ENCODE assay signal across 21 cellular contexts in the genomic region with DNA sequence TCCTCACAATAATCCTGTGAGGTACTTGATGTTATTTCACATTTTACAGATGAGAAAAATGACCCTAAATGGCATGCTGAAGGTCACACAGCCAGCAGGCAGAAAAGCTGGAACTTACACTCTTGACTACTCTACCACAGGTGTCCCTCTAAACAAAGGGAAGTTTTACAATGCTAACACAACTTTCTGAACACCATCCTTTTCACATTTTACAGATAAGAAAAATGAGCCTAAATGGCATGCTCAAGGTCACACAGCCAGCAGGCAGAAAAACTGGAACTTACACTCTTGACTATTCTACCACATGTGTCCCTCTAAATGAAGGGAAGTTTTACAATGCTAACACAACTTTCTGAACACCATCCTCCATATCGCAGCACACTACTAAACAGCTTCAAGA. TPM values are rescaled to one million over a fixed set of nuclear protein-coding genes. Genes with fewer than 3 reads are reported as not detected.
DNase-seq lines count a peak whose midpoint lies in the region; ATAC-seq and TF ChIP-seq lines count a peak whose summit lies in the region.
"Had no signal": no experiment of that assay in that cellular context is flagged by ENCODE, and none has a peak within 500 bp of the region (broad histone marks: within the 10 kb centered on the region; RNA-seq: fewer than 3 reads in every experiment).

No MANE protein-coding gene starts in this region.

- TF ChIP-seq CTCF in CD14-positive monocyte (IDR thresholded peaks at IDR 0.05) (no peak), GM23338 (conservative IDR thresholded peaks at IDR 0.05; ENCODE audit: low read depth in 2 of 2) (no peak), GM20000 (IDR thresholded peaks at IDR 0.05; ENCODE audit: extremely low read depth, missing control alignments) (no peak)

- DNase-seq in CD14-positive monocyte (ENCODE audit: low spot score), result no peak
- DNase-seq in GM23338 (ENCODE audit: low spot score), result no peak
- DNase-seq in stimulated activated naive B cell treated with anti-CD40 and anti-IgM and Interleukin-4, amounts not matched to agents 10 μg/mL and 1 μg/mL and 100 μg/mL, for 72 hours, result no peak
- no peak for DNase-seq in GM20000 (ENCODE audit: low spot score)
- DNase-seq: Calu3; CD8-positive, alpha-beta T cell; NCI-H1105; NCI-H2029 treated with DMSO at 0.1 percent for 48 hours; NCI-H2171; NCI-H345; NCI-H524; NCI-H774; NK-92 treated with Interleukin-12 subunit alpha and Interleukin-12 subunit beta, amount 100 ng/mL, for 24 hours had no signal

- no peaks in the 10 kb centered on the region for H3F3A ChIP-seq in GM23338 (replicated peaks; ENCODE audit: low read depth)

- no peaks in the 10 kb centered on the region for H3K9me2 ChIP-seq in GM23338 (ENCODE audit: insufficient read depth)

- peaks cover 0 to 2% (median 0%) of the 10 kb centered on the region in 3 donors for H3K27me3 Mint-ChIP-seq in CD14-positive monocyte (ENCODE audit: low read depth in 3 of 3)
- H3K27me3 Mint-ChIP-seq in GM23338 (ENCODE audit: insufficient read depth, low read depth, poor library complexity), result no peaks in the 10 kb centered on the region
- no peaks in the 10 kb centered on the region for H3K27me3 Mint-ChIP-seq in dendritic cell treated with granulocyte-macrophage colony-stimulating factor and Interleukin-4, amounts not matched to agents 40 ng/mL and 50 ng/mL, for 4 days
- no peaks in the 10 kb centered on the region for H3K27me3 Mint-ChIP-seq in stimulated activated naive B cell treated with anti-CD40 and anti-IgM and Interleukin-4, amounts not matched to agents 10 μg/mL and 1 μg/mL and 100 μg/mL, for 72 hours

- intact Hi-C loops in CD14-positive monocyte (cut with micrococcal nuclease), result loop anchor here in 1 of 2 donors (5.0 kb wide), 1 partner anchor 34 kb away; a partner anchor contains a TSS
- intact Hi-C loops in dendritic cell treated with granulocyte-macrophage colony-stimulating factor and Interleukin-4, amounts not matched to agents 40 ng/mL and 50 ng/mL, for 4 days (cut with micrococcal nuclease), result loop anchor here (5.0 kb wide), 1 partner anchor 34 kb away; a partner anchor contains a TSS

- H3K4me3 Mint-ChIP-seq in CD14-positive monocyte, result no peak overlapping the region
- no peak overlapping the region for H3K4me3 Mint-ChIP-seq in GM23338
- H3K4me3 Mint-ChIP-seq in dendritic cell treated with granulocyte-macrophage colony-stimulating factor and Interleukin-4, amounts not matched to agents 40 ng/mL and 50 ng/mL, for 4 days, result no peak overlapping the region
- no peak overlapping the region for H3K4me3 Mint-ChIP-seq in stimulated activated naive B cell treated with anti-CD40 and anti-IgM and Interleukin-4, amounts not matched to agents 10 μg/mL and 1 μg/mL and 100 μg/mL, for 72 hours
- H3K4me3 Mint-ChIP-seq: CD8-positive, alpha-beta T cell had no signal

- peak overlapping the region in 4 of 7 donors; percentile 20 to 66 (median 53) for H3K27ac Mint-ChIP-seq in CD14-positive monocyte
- H3K27ac Mint-ChIP-seq in GM23338, result peak overlapping the region; percentile 63
- peak overlapping the region; percentile 27 for H3K27ac Mint-ChIP-seq in dendritic cell treated with granulocyte-macrophage colony-stimulating factor and Interleukin-4, amounts not matched to agents 40 ng/mL and 50 ng/mL, for 4 days
- peak overlapping the region; percentile 7 for H3K27ac Mint-ChIP-seq in stimulated activated naive B cell treated with anti-CD40 and anti-IgM and Interleukin-4, amounts not matched to agents 10 μg/mL and 1 μg/mL and 100 μg/mL, for 72 hours
- H3K27ac Mint-ChIP-seq: CD8-positive, alpha-beta T cell had no signal

- no peak overlapping the region for H3K27ac ChIP-seq in GM23338 (ENCODE audit: low read depth)
- H3K27ac ChIP-seq: BLaER1, KMS-11, SJSA1 had no signal

- 0 out of 2 replicates have a peak, but pooled peaks cover 5% of the 10 kb centered on the region for H4K20me1 ChIP-seq in GM23338 (replicated peaks; ENCODE audit: insufficient read depth)

- H3K4me1 ChIP-seq in GM23338 (ENCODE audit: insufficient read depth), result peaks cover 6% of the 10 kb centered on the region; the same call in 1 of the 2 replicates
- H3K4me1 ChIP-seq: BLaER1 had no signal

- ATAC-seq in GM23338 (no peak), HG03108 (IDR thresholded peaks at IDR 0.05; ENCODE audit: unreplicated experiment) (no peak), HG03521 (IDR thresholded peaks at IDR 0.05; ENCODE audit: unreplicated experiment) (no peak)
- no peak for ATAC-seq in stimulated activated naive B cell treated with anti-CD40 and anti-IgM and Interleukin-4, amounts not matched to agents 10 μg/mL and 1 μg/mL and 100 μg/mL, for 72 hours (replicated peaks)
- ATAC-seq: CD8-positive, alpha-beta T cell; Panc1 had no signal

- peaks cover 0 to 3% (median 0%) of the 10 kb centered on the region in 7 donors for H3K9me3 Mint-ChIP-seq in CD14-positive monocyte
- H3K9me3 Mint-ChIP-seq in GM23338, result no peaks in the 10 kb centered on the region
- no peaks in the 10 kb centered on the region for H3K9me3 Mint-ChIP-seq in dendritic cell treated with granulocyte-macrophage colony-stimulating factor and Interleukin-4, amounts not matched to agents 40 ng/mL and 50 ng/mL, for 4 days
- no peaks in the 10 kb centered on the region for H3K9me3 Mint-ChIP-seq in stimulated activated naive B cell treated with anti-CD40 and anti-IgM and Interleukin-4, amounts not matched to agents 10 μg/mL and 1 μg/mL and 100 μg/mL, for 72 hours
- H3K9me3 Mint-ChIP-seq: CD8-positive, alpha-beta T cell had no signal

- H3K27me3 ChIP-seq in GM23338 (ENCODE audit: insufficient read depth), result no peaks in the 10 kb centered on the region
- H3K27me3 ChIP-seq: BLaER1, SJSA1 had no signal

- no peak overlapping the region for H2AFZ ChIP-seq in GM23338

- no peaks in the 10 kb centered on the region for H3K36me3 ChIP-seq in GM23338 (ENCODE audit: insufficient read depth)

- no peak overlapping the region for H3K4me2 ChIP-seq in GM23338
- H3K4me2 ChIP-seq: BLaER1, KMS-11 had no signal

- H3K4me1 Mint-ChIP-seq in CD14-positive monocyte (peaks cover 36% of the 10 kb centered on the region), GM23338 (peaks cover 19% of the 10 kb centered on the region; the same call in 2 of the 3 replicates)
- peaks cover 36% of the 10 kb centered on the region for H3K4me1 Mint-ChIP-seq in dendritic cell treated with granulocyte-macrophage colony-stimulating factor and Interleukin-4, amounts not matched to agents 40 ng/mL and 50 ng/mL, for 4 days (ENCODE audit: low read depth)
- peaks cover 6 to 14% of the 10 kb centered on the region in 2 donors for H3K4me1 Mint-ChIP-seq in stimulated activated naive B cell treated with anti-CD40 and anti-IgM and Interleukin-4, amounts not matched to agents 10 μg/mL and 1 μg/mL and 100 μg/mL, for 72 hours

- peaks cover 61% of the 10 kb centered on the region for H3K79me2 ChIP-seq in GM23338 (replicated peaks; ENCODE audit: insufficient read depth)

- no peak overlapping the region for H3K4me3 ChIP-seq in GM23338
- H3K4me3 ChIP-seq: BLaER1, HAP-1, SJSA1 had no signal

- H3K36me3 Mint-ChIP-seq in CD14-positive monocyte, result peaks cover 24 to 44% of the 10 kb centered on the region in 2 donors
- H3K36me3 Mint-ChIP-seq in GM23338 (ENCODE audit: low read depth), result peaks cover 13% of the 10 kb centered on the region; the same call in 2 of the 3 replicates
- H3K36me3 Mint-ChIP-seq in dendritic cell treated with granulocyte-macrophage colony-stimulating factor and Interleukin-4, amounts not matched to agents 40 ng/mL and 50 ng/mL, for 4 days (ENCODE audit: low read depth), result peaks cover 31% of the 10 kb centered on the region
- peaks cover 14 to 38% of the 10 kb centered on the region in 2 donors for H3K36me3 Mint-ChIP-seq in stimulated activated naive B cell treated with anti-CD40 and anti-IgM and Interleukin-4, amounts not matched to agents 10 μg/mL and 1 μg/mL and 100 μg/mL, for 72 hours

TF ChIP-seq in GM23338, 12 proteins besides CTCF, POLR2A, EP300 and RAD21:
- TF ChIP-seq, protein P1, sequence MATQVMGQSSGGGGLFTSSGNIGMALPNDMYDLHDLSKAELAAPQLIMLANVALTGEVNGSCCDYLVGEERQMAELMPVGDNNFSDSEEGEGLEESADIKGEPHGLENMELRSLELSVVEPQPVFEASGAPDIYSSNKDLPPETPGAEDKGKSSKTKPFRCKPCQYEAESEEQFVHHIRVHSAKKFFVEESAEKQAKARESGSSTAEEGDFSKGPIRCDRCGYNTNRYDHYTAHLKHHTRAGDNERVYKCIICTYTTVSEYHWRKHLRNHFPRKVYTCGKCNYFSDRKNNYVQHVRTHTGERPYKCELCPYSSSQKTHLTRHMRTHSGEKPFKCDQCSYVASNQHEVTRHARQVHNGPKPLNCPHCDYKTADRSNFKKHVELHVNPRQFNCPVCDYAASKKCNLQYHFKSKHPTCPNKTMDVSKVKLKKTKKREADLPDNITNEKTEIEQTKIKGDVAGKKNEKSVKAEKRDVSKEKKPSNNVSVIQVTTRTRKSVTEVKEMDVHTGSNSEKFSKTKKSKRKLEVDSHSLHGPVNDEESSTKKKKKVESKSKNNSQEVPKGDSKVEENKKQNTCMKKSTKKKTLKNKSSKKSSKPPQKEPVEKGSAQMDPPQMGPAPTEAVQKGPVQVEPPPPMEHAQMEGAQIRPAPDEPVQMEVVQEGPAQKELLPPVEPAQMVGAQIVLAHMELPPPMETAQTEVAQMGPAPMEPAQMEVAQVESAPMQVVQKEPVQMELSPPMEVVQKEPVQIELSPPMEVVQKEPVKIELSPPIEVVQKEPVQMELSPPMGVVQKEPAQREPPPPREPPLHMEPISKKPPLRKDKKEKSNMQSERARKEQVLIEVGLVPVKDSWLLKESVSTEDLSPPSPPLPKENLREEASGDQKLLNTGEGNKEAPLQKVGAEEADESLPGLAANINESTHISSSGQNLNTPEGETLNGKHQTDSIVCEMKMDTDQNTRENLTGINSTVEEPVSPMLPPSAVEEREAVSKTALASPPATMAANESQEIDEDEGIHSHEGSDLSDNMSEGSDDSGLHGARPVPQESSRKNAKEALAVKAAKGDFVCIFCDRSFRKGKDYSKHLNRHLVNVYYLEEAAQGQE (IDR thresholded peaks at IDR 0.05; ENCODE audit: unreplicated experiment), result no peak
TF ChIP-seq in GM23338: peak in this region for 0.

RNA-seq across cellular contexts. Expression of a gene that starts 35.6 kb away (rescaled TPM):
- 1 to 10 TPM; 5.0 TPM for polyA plus RNA-seq in CD14-positive monocyte
- total RNA-seq in GM23338 (2014; rRNA removed; shearing (Covaris generic)), result 12.0 and 18.4 TPM in 2 replicates
- polyA plus RNA-seq in GM23338 (2016; fragmentation: Nextera tagmentation; extraction: Ambion mirVana), result 7.0 and 8.2 TPM in 2 replicates

Comparison
In these comparisons a context has a peak if more than half of its experiments do, and no peak if none do; other contexts are left out.
1. H3K27ac Mint-ChIP-seq: peak in every context shown above with its lines; median percentile 63 in GM23338; 53 in CD14-positive monocyte; 27 in dendritic cell treated with granulocyte-macrophage colony-stimulating factor and Interleukin-4, amounts not matched to agents 40 ng/mL and 50 ng/mL, for 4 days; 7 in stimulated activated naive B cell treated with anti-CD40 and anti-IgM and Interleukin-4, amounts not matched to agents 10 μg/mL and 1 μg/mL and 100 μg/mL, for 72 hours.